13 cellular contexts compared by ENCODE assay signal in genomic region chr16:4915226-4915761, GRCh38. TPM values are rescaled to one million over a fixed set of nuclear protein-coding genes. Genes with fewer than 3 reads are reported as not detected.
DNase-seq lines count a peak whose midpoint lies in the region; ATAC-seq and TF ChIP-seq lines count a peak whose summit lies in the region.
"Had no signal": no experiment of that assay in that cellular context is flagged by ENCODE, and none has a peak within 500 bp of the region (broad histone marks: within the 10 kb centered on the region; RNA-seq: fewer than 3 reads in every experiment).

No MANE protein-coding gene starts in this region.

- intact Hi-C loops in Right ventricle myocardium inferior (cut with DNase I) = no loop called here

- ATAC-seq in Right ventricle myocardium inferior = no peak

- H3K27ac Mint-ChIP-seq in mesothelial cell of epicardium = peak overlapping the region; percentile 53
- H3K27ac Mint-ChIP-seq: CD4-positive, alpha-beta memory T cell had no signal

- DNase-seq in AG10803 (ENCODE audit: low read depth) = peak; percentile 89
- DNase-seq in Jurkat, Clone E6-1 (ENCODE audit: low read depth, low spot score) = peak; percentile 39
- peak; percentile 85 for DNase-seq in brain pericyte (ENCODE audit: low read depth, low spot score)
- no peak for DNase-seq in mesothelial cell of epicardium (ENCODE audit: low spot score in 2 of 2, unreplicated experiment in 2 of 2)
- DNase-seq in NCI-H1417 treated with DMSO at 0.1 percent for 48 hours (lab: John Stamatoyannopoulos, UW) = no peak
- DNase-seq in NCI-H510A (lab: John Stamatoyannopoulos, UW) = no peak
- DNase-seq in cerebellar nuclear complex (lab: John Stamatoyannopoulos, UW) = no peak
- no peak for DNase-seq in Right ventricle myocardium inferior (ENCODE audit: missing footprints)
- DNase-seq: activated CD4-positive, CD25-positive, alpha-beta regulatory T cell; CD4-positive, alpha-beta memory T cell; hippocampal formation; OCI-M1 had no signal

- no peaks in the 10 kb centered on the region for H3K27me3 Mint-ChIP-seq in mesothelial cell of epicardium (ENCODE audit: low read depth)

- H3K36me3 Mint-ChIP-seq in mesothelial cell of epicardium = no peaks in the 10 kb centered on the region
- H3K36me3 Mint-ChIP-seq: CD4-positive, alpha-beta memory T cell had no signal

- no peak overlapping the region for H3K4me3 ChIP-seq in AG10803 (ENCODE audit: low read length)
- H3K4me3 ChIP-seq in Jurkat, Clone E6-1 (ENCODE audit: low read length) = no peak overlapping the region
- H3K4me3 ChIP-seq: skin epidermis had no signal

- TF ChIP-seq CTCF in AG10803 (conservative IDR thresholded peaks at IDR 0.05; ENCODE audit: low read length) (no peak), mesothelial cell of epicardium (IDR thresholded peaks at IDR 0.05; ENCODE audit: unreplicated experiment) (no peak)

- H3K4me1 Mint-ChIP-seq in mesothelial cell of epicardium = peaks cover 19% of the 10 kb centered on the region
- H3K4me1 Mint-ChIP-seq: CD4-positive, alpha-beta memory T cell had no signal

- H3K4me3 Mint-ChIP-seq in mesothelial cell of epicardium = no peak overlapping the region
- H3K4me3 Mint-ChIP-seq: CD4-positive, alpha-beta memory T cell had no signal

- H3K9me3 Mint-ChIP-seq in mesothelial cell of epicardium = no peaks in the 10 kb centered on the region
- H3K9me3 Mint-ChIP-seq: CD4-positive, alpha-beta memory T cell had no signal

RNA-seq across cellular contexts. Expression of gene PPL, which starts 21.7 kb away (rescaled TPM):
- not detected for polyA plus RNA-seq in Jurkat, Clone E6-1 (2012; ENCODE audit: insufficient read depth, insufficient read length)
- total RNA-seq in mesothelial cell of epicardium = 36.0 to 37.1 TPM (median 36.8 TPM) in 3 replicates
- total RNA-seq in Right ventricle myocardium inferior = 20.2 TPM
- total RNA-seq: CD4-positive, alpha-beta memory T cell had no signal

RNA-seq across cellular contexts. Expression of gene SEC14L5, which starts 42.8 kb away (rescaled TPM):
- polyA plus RNA-seq in Jurkat, Clone E6-1 (2012; ENCODE audit: insufficient read depth, insufficient read length) = not detected
- total RNA-seq in mesothelial cell of epicardium (0.09 to 0.13 TPM in 2 of 3 replicates, not detected in the other), Right ventricle myocardium inferior (23.5 TPM)
- total RNA-seq: CD4-positive, alpha-beta memory T cell had no signal
- polyA plus RNA-seq: CD4-positive, alpha-beta memory T cell had no signal

Comparison
In these comparisons a context has a peak if more than half of its experiments do, and no peak if none do; other contexts are left out.
1. DNase-seq: peak in AG10803 (single experiment), Jurkat, Clone E6-1 (single experiment) and brain pericyte (single experiment); none in mesothelial cell of epicardium (0 of 2), NCI-H1417 treated with DMSO at 0.1 percent for 48 hours (single experiment), NCI-H510A (single experiment), cerebellar nuclear complex (0 of 2) and Right ventricle myocardium inferior (single experiment).
2. RNA of gene SEC14L5, which starts 42.8 kb away (total RNA-seq): 23.5 TPM in Right ventricle myocardium inferior (single experiment); 0.09 to 0.13 TPM in mesothelial cell of epicardium; every median in the first group is over 10 times any median in the second.